In the genomic region with DNA sequence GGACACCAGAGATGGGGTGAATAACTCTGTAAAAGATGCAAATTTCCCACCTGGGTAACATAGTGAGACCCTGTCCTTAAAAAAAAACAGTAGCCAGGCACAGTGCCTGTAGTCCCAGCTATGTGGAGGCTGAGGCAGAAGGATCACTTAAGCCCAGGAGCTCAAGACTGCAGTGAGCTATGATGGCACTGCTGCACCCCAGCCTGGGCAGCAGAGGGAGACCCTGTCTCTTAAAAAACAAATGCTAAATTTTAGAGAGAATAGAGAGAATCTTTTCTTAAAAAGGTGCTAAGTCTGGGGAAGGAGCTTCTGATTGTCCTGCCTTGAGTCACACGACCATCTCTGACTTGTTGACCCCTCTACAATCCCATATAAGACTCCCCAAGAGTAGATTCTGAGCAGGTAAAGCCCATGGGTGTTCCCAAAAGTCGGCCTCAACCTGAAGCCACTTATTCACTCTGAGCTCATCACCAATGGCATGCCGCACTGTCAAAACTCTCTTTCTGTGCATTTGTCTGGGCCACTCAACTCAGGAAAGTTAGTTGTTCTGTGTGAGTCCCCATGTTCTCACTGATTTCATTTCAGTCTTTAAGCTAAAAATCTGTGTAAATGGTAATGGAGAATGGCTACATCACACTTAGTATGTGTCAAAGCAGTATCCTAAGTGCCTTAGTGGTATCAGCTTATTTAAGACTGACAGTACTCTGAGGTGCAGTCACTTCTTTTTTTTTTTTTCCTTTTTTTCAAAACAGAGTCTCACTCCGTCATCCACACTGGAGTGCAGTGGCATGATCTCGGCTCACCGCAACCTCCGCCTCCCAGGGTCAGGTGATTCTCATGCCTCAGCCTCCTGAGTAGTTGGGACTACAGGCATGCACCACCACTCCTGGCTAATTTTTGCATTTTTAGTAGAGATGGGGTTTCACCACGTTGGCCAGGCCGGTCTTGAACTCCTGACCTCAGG, we compare ENCODE assay signal across 13 cellular contexts. TPM values are rescaled to one million over a fixed set of nuclear protein-coding genes. Genes with fewer than 3 reads are reported as not detected.
A peak's percentile ranks its signal among the peaks of the same experiment; 100 is the strongest.
DNase-seq lines count a peak whose midpoint lies in the region; ATAC-seq, FAIRE-seq and TF ChIP-seq lines count a peak whose summit lies in the region.
"Had no signal": no experiment of that assay in that cellular context is flagged by ENCODE, and none has a peak within 500 bp of the region (broad histone marks: within the 10 kb centered on the region; RNA-seq: fewer than 3 reads in every experiment).

No MANE protein-coding gene starts in this region.

- FAIRE-seq in A549 (lab: Jason Lieb, UNC) = no peak

- ATAC-seq in A549 (peak; percentile 34 to 57; a peak in 2 of 6 replicates), HG03571 (IDR thresholded peaks at IDR 0.05; ENCODE audit: unreplicated experiment) (no peak), gastrocnemius medialis (no peak), GM19324 (IDR thresholded peaks at IDR 0.05; ENCODE audit: low FRiP score, unreplicated experiment) (no peak)
- no peak for ATAC-seq in central memory CD8-positive, alpha-beta T cell (replicated peaks; ENCODE audit: extremely low read depth, poor library complexity, severe bottlenecking)

- peak overlapping the region; percentile 38 for H3K27ac Mint-ChIP-seq in central memory CD8-positive, alpha-beta T cell (ENCODE audit: low read depth)
- H3K27ac Mint-ChIP-seq: T-helper 1 cell treated with Interleukin-12 subunit alpha and Interleukin-12 subunit beta and Interleukin-4 antibody, amounts not matched to agents 30 μg/mL and 1 μg/mL, for 36 hours had no signal

- in situ Hi-C loops in gastrocnemius medialis (cut with MboI; ENCODE audit: low sequenced_read_pairs in 4 of 4) = no loop called here

- no peaks in the 10 kb centered on the region for H3K27me3 ChIP-seq in DOHH2 (ENCODE audit: control insufficient read depth, low read length)
- H3K27me3 ChIP-seq in OCI-LY3 (ENCODE audit: low read depth, low read length) = peaks cover 39% of the 10 kb centered on the region
- no peaks in the 10 kb centered on the region for H3K27me3 ChIP-seq in gastrocnemius medialis
- H3K27me3 ChIP-seq: uterus had no signal

- peaks cover 81% of the 10 kb centered on the region for H3K4me1 Mint-ChIP-seq in central memory CD8-positive, alpha-beta T cell

- intact Hi-C loops in gastrocnemius medialis (cut with DNase I; ENCODE audit: low total_unique reads) = no loop called here

- H3K4me2 ChIP-seq in A549 (no peak overlapping the region), DOHH2 (ENCODE audit: low read length) (no peak overlapping the region), OCI-LY3 (ENCODE audit: low read length) (no peak overlapping the region)
- H3K4me2 ChIP-seq: KMS-11 had no signal

- H3K36me3 ChIP-seq in DOHH2 (ENCODE audit: control insufficient read depth, low read length) (no peaks in the 10 kb centered on the region), OCI-LY3 (replicated peaks; ENCODE audit: low read depth, low read length) (no peaks in the 10 kb centered on the region), gastrocnemius medialis (no peaks in the 10 kb centered on the region)
- H3K36me3 ChIP-seq: uterus had no signal

- H3K4me1 ChIP-seq in A549 (peaks cover 4% of the 10 kb centered on the region; the same call in 1 of the 3 replicates), DOHH2 (ENCODE audit: control insufficient read depth, low read length) (peaks cover 24% of the 10 kb centered on the region), OCI-LY3 (ENCODE audit: low read length) (peaks cover 26% of the 10 kb centered on the region), gastrocnemius medialis (no peaks in the 10 kb centered on the region)

- H4K20me1 ChIP-seq in DOHH2 (ENCODE audit: control insufficient read depth, insufficient read depth, low read depth, low read length) (no peaks in the 10 kb centered on the region), OCI-LY3 (ENCODE audit: insufficient read depth, low read length) (no peaks in the 10 kb centered on the region)

- WGBS in A549 (ENCODE audit: missing lambda C conversion rate) = 62% methylated on average over 9 of the region's 9 CpGs

- H3K9ac ChIP-seq in OCI-LY3 (ENCODE audit: low read length) = no peak overlapping the region
- H3K9ac ChIP-seq: KMS-11 had no signal

- TF ChIP-seq RAD21 in A549 (conservative IDR thresholded peaks at IDR 0.05 in 1 of 2, IDR thresholded peaks at IDR 0.05 in 1 of 2) = peak; percentile 37 to 51; a peak in 3 of 5 replicates

- CTCF ChIA-PET in A549 (lab: Yijun Ruan, JAX) = interaction anchor here (0.6 to 1.7 kb wide), 6 partner anchors 27 to 138 kb away, joined by 3 to 5 read pairs (median 4); no protein-coding TSS in a partner anchor

- H3K4me3 ChIP-seq in A549 (no peak overlapping the region), DOHH2 (ENCODE audit: low read length) (no peak overlapping the region), OCI-LY3 (ENCODE audit: low read length) (no peak overlapping the region), gastrocnemius medialis (no peak overlapping the region)
- H3K4me3 ChIP-seq: uterus had no signal

- POLR2A ChIA-PET in A549 (lab: Yijun Ruan, JAX) = no interaction called here

- H3K79me2 ChIP-seq in DOHH2 (ENCODE audit: control insufficient read depth, low read length) = no peaks in the 10 kb centered on the region
- H3K79me2 ChIP-seq in OCI-LY3 (ENCODE audit: low read length) = no peaks in the 10 kb centered on the region

- TF ChIP-seq CTCF in A549 (IDR thresholded peaks at IDR 0.05) (no peak; the same call in 2 of the 3 replicates), DOHH2 (IDR thresholded peaks at IDR 0.05; ENCODE audit: low read depth, low read length, poor library complexity, severe bottlenecking) (peak; percentile 17), OCI-LY3 (IDR thresholded peaks at IDR 0.05; ENCODE audit: low read depth, low read length) (peak; percentile 60), gastrocnemius medialis (IDR thresholded peaks at IDR 0.05 in 4 of 5, conservative IDR thresholded peaks at IDR 0.05 in 1 of 5) (no peak)

- peaks cover 17% of the 10 kb centered on the region for H3K36me3 Mint-ChIP-seq in central memory CD8-positive, alpha-beta T cell (ENCODE audit: insufficient read depth)

- DNase-seq in A549 (ENCODE audit: low read depth in 1 of 2, low spot score in 1 of 2) (peak in 1 of 2 experiments; percentile 12), gastrocnemius medialis (no peak), nucleus accumbens (lab: John Stamatoyannopoulos, UW) (no peak)
- no peak for DNase-seq in central memory CD8-positive, alpha-beta T cell (ENCODE audit: low spot score in 2 of 2)
- DNase-seq: NCI-H510A, uterus had no signal

- TF ChIP-seq POLR2A in A549 (IDR thresholded peaks at IDR 0.05; ENCODE audit: low read length) = no peak
- TF ChIP-seq POLR2A in gastrocnemius medialis (IDR thresholded peaks at IDR 0.05) = no peak

- H3K9me3 Mint-ChIP-seq in central memory CD8-positive, alpha-beta T cell = no peaks in the 10 kb centered on the region
- H3K9me3 Mint-ChIP-seq: T-helper 1 cell treated with Interleukin-12 subunit alpha and Interleukin-12 subunit beta and Interleukin-4 antibody, amounts not matched to agents 30 μg/mL and 1 μg/mL, for 36 hours had no signal

- H2AFZ ChIP-seq in OCI-LY3 (ENCODE audit: low read depth, low read length) = no peak overlapping the region

- H3K4me3 Mint-ChIP-seq in central memory CD8-positive, alpha-beta T cell = no peak overlapping the region
- H3K4me3 Mint-ChIP-seq: T-helper 1 cell treated with Interleukin-12 subunit alpha and Interleukin-12 subunit beta and Interleukin-4 antibody, amounts not matched to agents 30 μg/mL and 1 μg/mL, for 36 hours had no signal

- H3K9me3 ChIP-seq in A549 (no peaks in the 10 kb centered on the region), DOHH2 (ENCODE audit: control insufficient read depth, insufficient read depth, low read length) (no peaks in the 10 kb centered on the region), OCI-LY3 (ENCODE audit: insufficient read depth, low read length) (no peaks in the 10 kb centered on the region), gastrocnemius medialis (no peaks in the 10 kb centered on the region)
- H3K9me3 ChIP-seq: uterus had no signal

- H3K9me2 ChIP-seq in DOHH2 (replicated peaks; ENCODE audit: control insufficient read depth, low read length) = no peaks in the 10 kb centered on the region

- TF ChIP-seq EP300 in A549 (IDR thresholded peaks at IDR 0.05) = no peak

- H3K27ac ChIP-seq in A549 = no peak overlapping the region
- no peak overlapping the region for H3K27ac ChIP-seq in DOHH2 (ENCODE audit: low read depth, low read length)
- no peak overlapping the region for H3K27ac ChIP-seq in OCI-LY3 (ENCODE audit: low read length)
- H3K27ac ChIP-seq in gastrocnemius medialis = no peak overlapping the region
- H3K27ac ChIP-seq: KMS-11, uterus had no signal

- no peaks in the 10 kb centered on the region for H3K27me3 Mint-ChIP-seq in central memory CD8-positive, alpha-beta T cell

- no peaks in the 10 kb centered on the region for H3F3A ChIP-seq in DOHH2 (ENCODE audit: control insufficient read depth, insufficient read depth)

TF ChIP-seq in A549, 52 proteins besides CTCF, POLR2A, EP300 and RAD21:
- TF ChIP-seq TP53 (CRISPR knock-in tag; IDR thresholded peaks at IDR 0.05) (no peak), RNF2 (IDR thresholded peaks at IDR 0.05; ENCODE audit: borderline replicate concordance, low read depth) (no peak), RFX5 (IDR thresholded peaks at IDR 0.05) (no peak), CHD2 (IDR thresholded peaks at IDR 0.05; ENCODE audit: low read length, partially characterized antibody) (no peak), HOXA7 (CRISPR knock-in tag; IDR thresholded peaks at IDR 0.05) (no peak), MYC (IDR thresholded peaks at IDR 0.05; ENCODE audit: borderline replicate concordance, low read length) (no peak), ESRRA (IDR thresholded peaks at IDR 0.05; ENCODE audit: borderline replicate concordance, low read length) (no peak), SMC3 (IDR thresholded peaks at IDR 0.05) (no peak), JUN (IDR thresholded peaks at IDR 0.05) (no peak), NR3C1 (IDR thresholded peaks at IDR 0.05) (no peak), HOXB5 (CRISPR knock-in tag; IDR thresholded peaks at IDR 0.05) (no peak)
- TF ChIP-seq, protein P1, sequence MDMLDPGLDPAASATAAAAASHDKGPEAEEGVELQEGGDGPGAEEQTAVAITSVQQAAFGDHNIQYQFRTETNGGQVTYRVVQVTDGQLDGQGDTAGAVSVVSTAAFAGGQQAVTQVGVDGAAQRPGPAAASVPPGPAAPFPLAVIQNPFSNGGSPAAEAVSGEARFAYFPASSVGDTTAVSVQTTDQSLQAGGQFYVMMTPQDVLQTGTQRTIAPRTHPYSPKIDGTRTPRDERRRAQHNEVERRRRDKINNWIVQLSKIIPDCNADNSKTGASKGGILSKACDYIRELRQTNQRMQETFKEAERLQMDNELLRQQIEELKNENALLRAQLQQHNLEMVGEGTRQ (IDR thresholded peaks at IDR 0.05) = no peak

RNA-seq across cellular contexts. Expression of a gene that starts 41.6 kb away (rescaled TPM):
- polyA plus RNA-seq in A549 (2011; rRNA removed) = 0.22 and 0.29 TPM in 2 replicates
- 0.28 and 0.41 TPM in 2 replicates for polyA plus RNA-seq in A549 (2012; cell fraction: cytosol; rRNA removed)
- polyA plus RNA-seq in A549 (2012; cell fraction: nucleus; rRNA removed) = 0.13 and 0.35 TPM in 2 replicates
- polyA plus RNA-seq in A549 (2017; fragmentation: RNase III; extraction: RNeasy Plus Mini Kit Qiagen cat#74134 plus additional on column Dnase treatment) = 0.01 to 0.13 TPM (median 0.09 TPM) in 3 replicates
- polyA minus RNA-seq in A549 (2011; rRNA and poly(A)+ RNA removed) = 0.74 and 3.0 TPM in 2 replicates
- 1 to 10 TPM in 3 of 4 donors, under 1 TPM in 1; 0.51 to 1.3 (median 1.1) TPM for total RNA-seq in gastrocnemius medialis
- total RNA-seq: lung microvascular endothelial cell had no signal

Comparison
In these comparisons a context has a peak if more than half of its experiments do, and no peak if none do; other contexts are left out.
1. ATAC-seq: peak in A549 (2 of 2); none in central memory CD8-positive, alpha-beta T cell (single experiment), HG03571 (single experiment), gastrocnemius medialis (0 of 2) and GM19324 (single experiment).
2. CTCF ChIP-seq: peak in DOHH2 (single experiment) and OCI-LY3 (single experiment); none in A549 (single experiment) and gastrocnemius medialis (0 of 5).